In the genomic region with DNA sequence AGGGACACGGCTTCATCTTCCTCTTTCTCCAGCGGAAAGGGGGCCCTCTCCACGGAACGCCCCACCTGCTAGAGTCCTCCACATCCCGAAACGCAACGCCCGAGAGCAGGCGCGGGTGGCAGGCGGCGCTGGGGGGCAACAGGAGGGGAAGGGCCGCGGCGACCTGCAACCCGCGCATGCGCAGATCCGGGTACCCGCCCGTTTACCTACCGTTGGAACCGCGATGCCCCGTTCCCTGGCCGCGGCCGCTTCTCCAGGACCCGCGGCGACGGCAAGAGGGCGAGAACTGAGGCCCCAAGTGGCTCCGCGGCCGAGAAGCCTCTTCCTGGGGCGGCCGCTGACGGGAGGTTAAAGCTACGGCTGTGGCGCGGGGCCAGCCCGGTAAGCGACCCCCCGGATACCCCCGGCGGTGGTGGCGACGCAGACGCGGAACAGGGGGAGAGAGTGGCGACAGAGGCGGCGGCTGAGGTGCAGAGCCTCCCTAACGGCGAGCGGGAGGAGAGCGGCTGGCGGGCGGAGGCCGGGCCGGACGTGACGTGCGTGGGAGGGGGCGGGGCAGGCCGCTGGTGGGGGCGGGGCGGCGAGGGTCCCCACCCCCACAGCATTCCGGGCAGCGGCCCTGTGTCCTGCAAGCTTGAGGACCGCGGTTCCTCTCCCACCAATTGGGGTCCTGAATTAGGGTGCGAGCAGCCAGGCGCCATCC, we compare ENCODE assay signal across 1 cellular context.
TF ChIP-seq lines count a peak whose summit lies in the region.

A gene (minus strand): TSS at position 508 of the 703 bp plus-strand sequence. CDS start 13,968 bp downstream, outside the sequence.

TF ChIP-seq in HEK293, 187 proteins besides CTCF, POLR2A, EP300 and RAD21 (continued from another document):
- TF ChIP-seq, protein P1, sequence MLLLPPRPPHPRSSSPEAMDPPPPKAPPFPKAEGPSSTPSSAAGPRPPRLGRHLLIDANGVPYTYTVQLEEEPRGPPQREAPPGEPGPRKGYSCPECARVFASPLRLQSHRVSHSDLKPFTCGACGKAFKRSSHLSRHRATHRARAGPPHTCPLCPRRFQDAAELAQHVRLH (tag by site-specific recombination; IDR thresholded peaks at IDR 0.05), result peak; percentile 78; the same call in 1 of the 2 replicates
- TF ChIP-seq ZNF239 (tag by site-specific recombination; IDR thresholded peaks at IDR 0.05) (0 out of 2 replicates have a peak, but pooled peaks have one; percentile 72), ZNF121 (tag by site-specific recombination; IDR thresholded peaks at IDR 0.05) (no peak), ZNF223 (tag by site-specific recombination; IDR thresholded peaks at IDR 0.05) (no peak), ZNF184 (tag by site-specific recombination; IDR thresholded peaks at IDR 0.05) (0 out of 2 replicates have a peak, but pooled peaks have one; percentile 22), SP7 (tag by site-specific recombination; IDR thresholded peaks at IDR 0.05) (peak; percentile 84), ZNF658 (tag by site-specific recombination; IDR thresholded peaks at IDR 0.05) (no peak), HOXC10 (CRISPR knock-in tag; IDR thresholded peaks at IDR 0.05) (0 out of 2 replicates have a peak, but pooled peaks have one; percentile 68), ZNF394 (tag by site-specific recombination; IDR thresholded peaks at IDR 0.05; ENCODE audit: borderline replicate concordance) (peak; percentile 90; the same call in 1 of the 2 replicates), ZNF843 (tag by site-specific recombination; IDR thresholded peaks at IDR 0.05) (peak; percentile 53; the same call in 1 of the 2 replicates), KLF10 (tag by site-specific recombination; IDR thresholded peaks at IDR 0.05) (peak; percentile 77), SCRT2 (tag by site-specific recombination; IDR thresholded peaks at IDR 0.05) (peak; percentile 97), ZNF138 (tag by site-specific recombination; IDR thresholded peaks at IDR 0.05; ENCODE audit: borderline replicate concordance) (no peak), ZNF76 (tag by site-specific recombination; IDR thresholded peaks at IDR 0.05; ENCODE audit: borderline replicate concordance, low read depth) (0 out of 2 replicates have a peak, but pooled peaks have one; percentile 60), ZNF211 (tag by site-specific recombination; IDR thresholded peaks at IDR 0.05; ENCODE audit: low read depth) (no peak), ZNF600 (tag by site-specific recombination; IDR thresholded peaks at IDR 0.05) (peak; percentile 100), KLF16 (tag by site-specific recombination; IDR thresholded peaks at IDR 0.05) (peak; percentile 77; the same call in 1 of the 2 replicates), ZBTB20 (tag by site-specific recombination; IDR thresholded peaks at IDR 0.05) (peak; percentile 78), ZNF623 (tag by site-specific recombination; IDR thresholded peaks at IDR 0.05) (0 out of 2 replicates have a peak, but pooled peaks have one; percentile 6), ZEB2 (tag by site-specific recombination; IDR thresholded peaks at IDR 0.05) (peak; percentile 92), ZNF777 (tag by site-specific recombination; IDR thresholded peaks at IDR 0.05; ENCODE audit: borderline replicate concordance) (0 out of 2 replicates have a peak, but pooled peaks have one; percentile 55), ZNF561 (tag by site-specific recombination; IDR thresholded peaks at IDR 0.05; ENCODE audit: borderline replicate concordance) (0 out of 2 replicates have a peak, but pooled peaks have one; percentile 56), ZNF391 (tag by site-specific recombination; IDR thresholded peaks at IDR 0.05; ENCODE audit: borderline replicate concordance, low read depth) (peak; percentile 94; the same call in 1 of the 2 replicates), ZXDB (tag by site-specific recombination; IDR thresholded peaks at IDR 0.05) (peak; percentile 86), ZFP37 (tag by site-specific recombination; IDR thresholded peaks at IDR 0.05) (peak; percentile 96), SCRT1 (tag by site-specific recombination; IDR thresholded peaks at IDR 0.05; ENCODE audit: borderline replicate concordance) (peak; percentile 84), ZBTB8A (tag by site-specific recombination; IDR thresholded peaks at IDR 0.05) (peak; percentile 99), ZNF341 (tag by site-specific recombination; IDR thresholded peaks at IDR 0.05; ENCODE audit: low read depth) (peak; percentile 91), ZNF169 (tag by site-specific recombination; IDR thresholded peaks at IDR 0.05) (0 out of 2 replicates have a peak, but pooled peaks have one; percentile 20), ZNF660 (tag by site-specific recombination; IDR thresholded peaks at IDR 0.05) (peak; percentile 83), KLF1 (tag by site-specific recombination; IDR thresholded peaks at IDR 0.05) (peak; percentile 38; the same call in 1 of the 2 replicates)
- TF ChIP-seq, protein P2, sequence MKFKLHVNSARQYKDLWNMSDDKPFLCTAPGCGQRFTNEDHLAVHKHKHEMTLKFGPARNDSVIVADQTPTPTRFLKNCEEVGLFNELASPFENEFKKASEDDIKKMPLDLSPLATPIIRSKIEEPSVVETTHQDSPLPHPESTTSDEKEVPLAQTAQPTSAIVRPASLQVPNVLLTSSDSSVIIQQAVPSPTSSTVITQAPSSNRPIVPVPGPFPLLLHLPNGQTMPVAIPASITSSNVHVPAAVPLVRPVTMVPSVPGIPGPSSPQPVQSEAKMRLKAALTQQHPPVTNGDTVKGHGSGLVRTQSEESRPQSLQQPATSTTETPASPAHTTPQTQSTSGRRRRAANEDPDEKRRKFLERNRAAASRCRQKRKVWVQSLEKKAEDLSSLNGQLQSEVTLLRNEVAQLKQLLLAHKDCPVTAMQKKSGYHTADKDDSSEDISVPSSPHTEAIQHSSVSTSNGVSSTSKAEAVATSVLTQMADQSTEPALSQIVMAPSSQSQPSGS (tag by site-specific recombination; IDR thresholded peaks at IDR 0.05; ENCODE audit: low read depth), result no peak
- TF ChIP-seq, protein P3, sequence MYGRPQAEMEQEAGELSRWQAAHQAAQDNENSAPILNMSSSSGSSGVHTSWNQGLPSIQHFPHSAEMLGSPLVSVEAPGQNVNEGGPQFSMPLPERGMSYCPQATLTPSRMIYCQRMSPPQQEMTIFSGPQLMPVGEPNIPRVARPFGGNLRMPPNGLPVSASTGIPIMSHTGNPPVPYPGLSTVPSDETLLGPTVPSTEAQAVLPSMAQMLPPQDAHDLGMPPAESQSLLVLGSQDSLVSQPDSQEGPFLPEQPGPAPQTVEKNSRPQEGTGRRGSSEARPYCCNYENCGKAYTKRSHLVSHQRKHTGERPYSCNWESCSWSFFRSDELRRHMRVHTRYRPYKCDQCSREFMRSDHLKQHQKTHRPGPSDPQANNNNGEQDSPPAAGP (tag by site-specific recombination; IDR thresholded peaks at IDR 0.05), result peak; percentile 70; the same call in 1 of the 2 replicates
- TF ChIP-seq, protein P4, sequence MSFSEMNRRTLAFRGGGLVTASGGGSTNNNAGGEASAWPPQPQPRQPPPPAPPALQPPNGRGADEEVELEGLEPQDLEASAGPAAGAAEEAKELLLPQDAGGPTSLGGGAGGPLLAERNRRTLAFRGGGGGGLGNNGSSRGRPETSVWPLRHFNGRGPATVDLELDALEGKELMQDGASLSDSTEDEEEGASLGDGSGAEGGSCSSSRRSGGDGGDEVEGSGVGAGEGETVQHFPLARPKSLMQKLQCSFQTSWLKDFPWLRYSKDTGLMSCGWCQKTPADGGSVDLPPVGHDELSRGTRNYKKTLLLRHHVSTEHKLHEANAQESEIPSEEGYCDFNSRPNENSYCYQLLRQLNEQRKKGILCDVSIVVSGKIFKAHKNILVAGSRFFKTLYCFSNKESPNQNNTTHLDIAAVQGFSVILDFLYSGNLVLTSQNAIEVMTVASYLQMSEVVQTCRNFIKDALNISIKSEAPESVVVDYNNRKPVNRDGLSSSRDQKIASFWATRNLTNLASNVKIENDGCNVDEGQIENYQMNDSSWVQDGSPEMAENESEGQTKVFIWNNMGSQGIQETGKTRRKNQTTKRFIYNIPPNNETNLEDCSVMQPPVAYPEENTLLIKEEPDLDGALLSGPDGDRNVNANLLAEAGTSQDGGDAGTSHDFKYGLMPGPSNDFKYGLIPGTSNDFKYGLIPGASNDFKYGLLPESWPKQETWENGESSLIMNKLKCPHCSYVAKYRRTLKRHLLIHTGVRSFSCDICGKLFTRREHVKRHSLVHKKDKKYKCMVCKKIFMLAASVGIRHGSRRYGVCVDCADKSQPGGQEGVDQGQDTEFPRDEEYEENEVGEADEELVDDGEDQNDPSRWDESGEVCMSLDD (tag by site-specific recombination; IDR thresholded peaks at IDR 0.05), result peak; percentile 89
- TF ChIP-seq, protein P5, sequence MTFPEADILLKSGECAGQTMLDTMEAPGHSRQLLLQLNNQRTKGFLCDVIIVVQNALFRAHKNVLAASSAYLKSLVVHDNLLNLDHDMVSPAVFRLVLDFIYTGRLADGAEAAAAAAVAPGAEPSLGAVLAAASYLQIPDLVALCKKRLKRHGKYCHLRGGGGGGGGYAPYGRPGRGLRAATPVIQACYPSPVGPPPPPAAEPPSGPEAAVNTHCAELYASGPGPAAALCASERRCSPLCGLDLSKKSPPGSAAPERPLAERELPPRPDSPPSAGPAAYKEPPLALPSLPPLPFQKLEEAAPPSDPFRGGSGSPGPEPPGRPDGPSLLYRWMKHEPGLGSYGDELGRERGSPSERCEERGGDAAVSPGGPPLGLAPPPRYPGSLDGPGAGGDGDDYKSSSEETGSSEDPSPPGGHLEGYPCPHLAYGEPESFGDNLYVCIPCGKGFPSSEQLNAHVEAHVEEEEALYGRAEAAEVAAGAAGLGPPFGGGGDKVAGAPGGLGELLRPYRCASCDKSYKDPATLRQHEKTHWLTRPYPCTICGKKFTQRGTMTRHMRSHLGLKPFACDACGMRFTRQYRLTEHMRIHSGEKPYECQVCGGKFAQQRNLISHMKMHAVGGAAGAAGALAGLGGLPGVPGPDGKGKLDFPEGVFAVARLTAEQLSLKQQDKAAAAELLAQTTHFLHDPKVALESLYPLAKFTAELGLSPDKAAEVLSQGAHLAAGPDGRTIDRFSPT (tag by site-specific recombination; IDR thresholded peaks at IDR 0.05), result peak; percentile 91
- TF ChIP-seq, protein P6, sequence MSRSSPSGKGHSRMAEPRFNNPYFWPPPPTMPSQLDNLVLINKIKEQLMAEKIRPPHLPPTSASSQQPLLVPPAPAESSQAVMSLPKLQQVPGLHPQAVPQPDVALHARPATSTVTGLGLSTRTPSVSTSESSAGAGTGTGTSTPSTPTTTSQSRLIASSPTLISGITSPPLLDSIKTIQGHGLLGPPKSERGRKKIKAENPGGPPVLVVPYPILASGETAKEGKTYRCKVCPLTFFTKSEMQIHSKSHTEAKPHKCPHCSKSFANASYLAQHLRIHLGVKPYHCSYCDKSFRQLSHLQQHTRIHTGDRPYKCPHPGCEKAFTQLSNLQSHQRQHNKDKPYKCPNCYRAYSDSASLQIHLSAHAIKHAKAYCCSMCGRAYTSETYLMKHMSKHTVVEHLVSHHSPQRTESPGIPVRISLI (tag by site-specific recombination; IDR thresholded peaks at IDR 0.05), result no peak
- TF ChIP-seq, protein P7, sequence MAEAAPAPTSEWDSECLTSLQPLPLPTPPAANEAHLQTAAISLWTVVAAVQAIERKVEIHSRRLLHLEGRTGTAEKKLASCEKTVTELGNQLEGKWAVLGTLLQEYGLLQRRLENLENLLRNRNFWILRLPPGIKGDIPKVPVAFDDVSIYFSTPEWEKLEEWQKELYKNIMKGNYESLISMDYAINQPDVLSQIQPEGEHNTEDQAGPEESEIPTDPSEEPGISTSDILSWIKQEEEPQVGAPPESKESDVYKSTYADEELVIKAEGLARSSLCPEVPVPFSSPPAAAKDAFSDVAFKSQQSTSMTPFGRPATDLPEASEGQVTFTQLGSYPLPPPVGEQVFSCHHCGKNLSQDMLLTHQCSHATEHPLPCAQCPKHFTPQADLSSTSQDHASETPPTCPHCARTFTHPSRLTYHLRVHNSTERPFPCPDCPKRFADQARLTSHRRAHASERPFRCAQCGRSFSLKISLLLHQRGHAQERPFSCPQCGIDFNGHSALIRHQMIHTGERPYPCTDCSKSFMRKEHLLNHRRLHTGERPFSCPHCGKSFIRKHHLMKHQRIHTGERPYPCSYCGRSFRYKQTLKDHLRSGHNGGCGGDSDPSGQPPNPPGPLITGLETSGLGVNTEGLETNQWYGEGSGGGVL (tag by site-specific recombination; IDR thresholded peaks at IDR 0.05), result peak; percentile 35
- TF ChIP-seq, protein P8, sequence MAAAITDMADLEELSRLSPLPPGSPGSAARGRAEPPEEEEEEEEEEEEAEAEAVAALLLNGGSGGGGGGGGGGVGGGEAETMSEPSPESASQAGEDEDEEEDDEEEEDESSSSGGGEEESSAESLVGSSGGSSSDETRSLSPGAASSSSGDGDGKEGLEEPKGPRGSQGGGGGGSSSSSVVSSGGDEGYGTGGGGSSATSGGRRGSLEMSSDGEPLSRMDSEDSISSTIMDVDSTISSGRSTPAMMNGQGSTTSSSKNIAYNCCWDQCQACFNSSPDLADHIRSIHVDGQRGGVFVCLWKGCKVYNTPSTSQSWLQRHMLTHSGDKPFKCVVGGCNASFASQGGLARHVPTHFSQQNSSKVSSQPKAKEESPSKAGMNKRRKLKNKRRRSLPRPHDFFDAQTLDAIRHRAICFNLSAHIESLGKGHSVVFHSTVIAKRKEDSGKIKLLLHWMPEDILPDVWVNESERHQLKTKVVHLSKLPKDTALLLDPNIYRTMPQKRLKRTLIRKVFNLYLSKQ (tag by site-specific recombination; IDR thresholded peaks at IDR 0.05; ENCODE audit: borderline replicate concordance), result no peak
- TF ChIP-seq, protein P9, sequence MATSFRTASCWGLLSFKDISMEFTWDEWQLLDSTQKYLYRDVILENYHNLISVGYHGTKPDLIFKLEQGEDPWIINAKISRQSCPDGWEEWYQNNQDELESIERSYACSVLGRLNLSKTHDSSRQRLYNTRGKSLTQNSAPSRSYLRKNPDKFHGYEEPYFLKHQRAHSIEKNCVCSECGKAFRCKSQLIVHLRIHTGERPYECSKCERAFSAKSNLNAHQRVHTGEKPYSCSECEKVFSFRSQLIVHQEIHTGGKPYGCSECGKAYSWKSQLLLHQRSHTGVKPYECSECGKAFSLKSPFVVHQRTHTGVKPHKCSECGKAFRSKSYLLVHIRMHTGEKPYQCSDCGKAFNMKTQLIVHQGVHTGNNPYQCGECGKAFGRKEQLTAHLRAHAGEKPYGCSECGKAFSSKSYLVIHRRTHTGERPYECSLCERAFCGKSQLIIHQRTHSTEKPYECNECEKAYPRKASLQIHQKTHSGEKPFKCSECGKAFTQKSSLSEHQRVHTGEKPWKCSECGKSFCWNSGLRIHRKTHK (tag by site-specific recombination; IDR thresholded peaks at IDR 0.05), result no peak
